In the genomic region with DNA sequence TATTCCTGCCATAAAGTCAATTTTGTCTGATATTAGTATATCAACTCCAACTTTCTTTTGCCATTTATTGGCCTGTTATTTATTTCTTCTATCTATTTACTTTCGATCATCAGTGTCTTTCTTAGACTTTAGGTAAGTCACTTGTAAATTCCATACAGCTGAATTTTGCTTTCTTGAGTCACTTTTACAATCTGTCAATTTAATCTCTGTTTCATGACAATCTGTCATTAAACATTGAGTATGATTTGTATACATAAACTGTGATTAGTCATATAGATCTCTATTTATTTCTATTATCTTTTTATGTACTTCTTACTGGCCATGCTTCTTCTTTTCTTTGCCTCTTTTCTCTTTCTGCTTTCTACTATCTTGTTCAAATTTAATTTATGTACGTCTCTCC, we compare ENCODE assay signal across 24 cellular contexts.
"Had no signal": no experiment of that assay in that cellular context is flagged by ENCODE, and none has a peak within 500 bp of the region (broad histone marks: within the 10 kb centered on the region; RNA-seq: fewer than 3 reads in every experiment).

No MANE protein-coding gene starts in this region.

- H3K36me3 ChIP-seq: colonic mucosa, esophagus muscularis mucosa, esophagus squamous epithelium, gastrocnemius medialis, gastroesophageal sphincter, heart left ventricle, heart right ventricle had no signal

- DNase-seq: colonic mucosa; cortex of kidney; dermis blood vessel endothelial cell; dorsolateral prefrontal cortex; effector CD4-positive, alpha-beta T cell; effector CD8-positive, alpha-beta T cell; effector memory CD4-positive, alpha-beta T cell; effector memory CD8-positive, alpha-beta T cell; endodermal cell; erythroblast; esophagus squamous epithelium; foreskin fibroblast; foreskin keratinocyte; foreskin melanocyte; gastrocnemius medialis; glutamatergic neuron; head of caudate nucleus; heart left ventricle; heart right ventricle had no signal

- H3K4me3 ChIP-seq: colonic mucosa, coronary artery, dorsolateral prefrontal cortex, esophagus muscularis mucosa, esophagus squamous epithelium, gastrocnemius medialis, gastroesophageal sphincter, heart left ventricle, heart right ventricle had no signal

- H3K9me3 ChIP-seq: colonic mucosa, gastrocnemius medialis had no signal

- H3K4me1 ChIP-seq: colonic mucosa, esophagus muscularis mucosa, esophagus squamous epithelium, foreskin keratinocyte, gastrocnemius medialis, gastroesophageal sphincter, heart left ventricle had no signal

- H3K27me3 ChIP-seq: colonic mucosa, dorsolateral prefrontal cortex, esophagus muscularis mucosa, esophagus squamous epithelium, foreskin keratinocyte, gastrocnemius medialis, gastroesophageal sphincter, heart left ventricle, heart right ventricle had no signal

- H3K27ac ChIP-seq: colonic mucosa, coronary artery, dorsolateral prefrontal cortex, epithelial cell of prostate, esophagus muscularis mucosa, esophagus squamous epithelium, foreskin keratinocyte, gastrocnemius medialis, gastroesophageal sphincter, heart left ventricle, heart right ventricle had no signal

- ATAC-seq: effector memory CD8-positive, alpha-beta T cell; esophagus mucosa; foreskin keratinocyte; gastrocnemius medialis; gastroesophageal sphincter; heart left ventricle; heart right ventricle had no signal
